2 cellular contexts compared by ENCODE assay signal in genomic region chr11:7656704-7657103, GRCh38.
TF ChIP-seq lines count a peak whose summit lies in the region.

No MANE protein-coding gene starts in this region.

TF ChIP-seq in SK-N-SH treated with all-trans-retinoic acid at 6 μM for 48 hours, 23 proteins besides CTCF, POLR2A, EP300 and RAD21:
- TF ChIP-seq TSHZ2 (CRISPR knock-in tag; IDR thresholded peaks at IDR 0.05) (no peak), CSDC2 (CRISPR knock-in tag; IDR thresholded peaks at IDR 0.05) (no peak), ZFP3 (CRISPR knock-in tag; IDR thresholded peaks at IDR 0.05) (no peak), TCF4 (CRISPR knock-in tag; IDR thresholded peaks at IDR 0.05; ENCODE audit: borderline replicate concordance) (no peak), ZC3H10 (CRISPR knock-in tag; IDR thresholded peaks at IDR 0.05) (no peak), RARB (CRISPR knock-in tag; IDR thresholded peaks at IDR 0.05) (no peak), CSRNP3 (CRISPR knock-in tag; IDR thresholded peaks at IDR 0.05) (no peak), SNAI2 (CRISPR knock-in tag; IDR thresholded peaks at IDR 0.05) (no peak), GLIS3 (CRISPR knock-in tag; IDR thresholded peaks at IDR 0.05) (no peak), ISL1 (CRISPR knock-in tag; IDR thresholded peaks at IDR 0.05) (no peak)

TF ChIP-seq in SK-N-SH, 30 proteins besides CTCF, POLR2A, EP300 and RAD21 (continued from another document):
- TF ChIP-seq PBX3 (IDR thresholded peaks at IDR 0.05) (no peak), TAF1 (IDR thresholded peaks at IDR 0.05; ENCODE audit: borderline replicate concordance, low read depth, low read length) (no peak), RXRA (IDR thresholded peaks at IDR 0.05; ENCODE audit: borderline replicate concordance, low read depth) (no peak), SIN3A (IDR thresholded peaks at IDR 0.05; ENCODE audit: borderline replicate concordance, low read depth, low read length) (no peak), GABPA (IDR thresholded peaks at IDR 0.05; ENCODE audit: low read depth) (no peak), GATA2 (CRISPR knock-in tag; IDR thresholded peaks at IDR 0.05) (no peak), CHD2 (IDR thresholded peaks at IDR 0.05; ENCODE audit: low read length, partially characterized antibody) (no peak), JUND (IDR thresholded peaks at IDR 0.05) (no peak), TCF12 (IDR thresholded peaks at IDR 0.05) (no peak), FOXM1 (IDR thresholded peaks at IDR 0.05; ENCODE audit: low read depth) (no peak), IRF3 (IDR thresholded peaks at IDR 0.05; ENCODE audit: low read depth, low read length) (no peak), POLR2AphosphoS5 (IDR thresholded peaks at IDR 0.05; ENCODE audit: low read depth, low read length) (no peak), RCOR1 (IDR thresholded peaks at IDR 0.05; ENCODE audit: low read length) (no peak), ZBTB33 (IDR thresholded peaks at IDR 0.05; ENCODE audit: borderline replicate concordance, low read depth) (no peak), YY1 (IDR thresholded peaks at IDR 0.05; ENCODE audit: low read depth) (no peak), ELF1 (IDR thresholded peaks at IDR 0.05) (no peak), MEF2A (IDR thresholded peaks at IDR 0.05; ENCODE audit: borderline replicate concordance, low read depth) (no peak)
